In genomic region chr5:52799358-52799982, GRCh38 we compare ENCODE assay signal across 1 cellular context.
TF ChIP-seq lines count a peak whose summit lies in the region.

No MANE protein-coding gene starts in this region.

TF ChIP-seq in H1, 55 proteins besides CTCF, POLR2A, EP300 and RAD21 (continued from another document):
- no peak for TF ChIP-seq CEBPB (IDR thresholded peaks at IDR 0.05; ENCODE audit: low read depth, low read length)
- TF ChIP-seq SIN3A (conservative IDR thresholded peaks at IDR 0.05 in 1 of 2, IDR thresholded peaks at IDR 0.05 in 1 of 2; ENCODE audit: low read depth in 1 of 2, low read length in 2 of 2): peak; percentile 49 to 68; a peak in 1 of 4 replicates
- 0 out of 2 replicates have a peak, but pooled peaks have one; percentile 25 for TF ChIP-seq JUN (IDR thresholded peaks at IDR 0.05; ENCODE audit: low read depth, low read length)
- peak; percentile 65; the same call in 1 of the 2 replicates for TF ChIP-seq SP1 (IDR thresholded peaks at IDR 0.05; ENCODE audit: low read depth, low read length)
- TF ChIP-seq TEAD4 (IDR thresholded peaks at IDR 0.05; ENCODE audit: low read depth, low read length): peak; percentile 84
- TF ChIP-seq SAP30 (IDR thresholded peaks at IDR 0.05; ENCODE audit: insufficient read depth, insufficient replicate concordance, low read length): peak; percentile 68
- TF ChIP-seq TBP (IDR thresholded peaks at IDR 0.05; ENCODE audit: low read depth, low read length): 0 out of 2 replicates have a peak, but pooled peaks have one; percentile 13
TF ChIP-seq in H1: peak in this region for 8.
